ENCODE assay signal across 8 cellular contexts in genomic region chr1:87333692-87334347, GRCh38. TPM values are rescaled to one million over a fixed set of nuclear protein-coding genes. Genes with fewer than 3 reads are reported as not detected.
DNase-seq lines count a peak whose midpoint lies in the region; ATAC-seq and TF ChIP-seq lines count a peak whose summit lies in the region.

No MANE protein-coding gene starts in this region.

- CTCF ChIA-PET in AG04450 (lab: Charles Lee) (interaction anchor here (0.9 to 2.7 kb wide), 7 partner anchors 8 to 634 kb away, joined by 3 to 15 read pairs (median 4); no protein-coding TSS in a partner anchor), WTC11 (lab: Charles Lee) (interaction anchor here (0.7 to 3.0 kb wide), 18 partner anchors 8 to 643 kb away, joined by 3 to 21 read pairs (median 4); no protein-coding TSS in a partner anchor)

- no peaks in the 10 kb centered on the region; the same call in 2 of the 3 replicates for H3K9me3 Mint-ChIP-seq in GM23338
- H3K9me3 Mint-ChIP-seq in WTC11 = no peaks in the 10 kb centered on the region
- H3K9me3 Mint-ChIP-seq in glutamatergic neuron (ENCODE audit: unreplicated experiment) = peaks cover 12% of the 10 kb centered on the region

- POLR2A ChIA-PET in AG04450 (lab: Yijun Ruan, JAX) (interaction anchor here (0.5 to 0.6 kb wide), 2 partner anchors 418 to 553 kb away, joined by 3 read pairs; no protein-coding TSS in a partner anchor), WTC11 (lab: Charles Lee) (interaction anchor here (1.3 kb wide), 1 partner anchor 25 kb away, joined by 3 read pairs; no protein-coding TSS in a partner anchor)

- H3K4me3 ChIP-seq in AG04450 (ENCODE audit: low read depth, low read length) (peak overlapping the region; percentile 85), GM23338 (peak overlapping the region; percentile 58)

- no peaks in the 10 kb centered on the region for H3F3A ChIP-seq in GM23338 (replicated peaks; ENCODE audit: low read depth)

- H3K27me3 Mint-ChIP-seq in GM23338 (ENCODE audit: insufficient read depth, low read depth, poor library complexity) (peaks cover 15% of the 10 kb centered on the region), WTC11 (ENCODE audit: low read depth) (no peaks in the 10 kb centered on the region), glutamatergic neuron (ENCODE audit: unreplicated experiment) (no peaks in the 10 kb centered on the region)

- H3K9me3 ChIP-seq in AG04450 (ENCODE audit: control insufficient read depth, insufficient read depth, low read length) = peaks cover 3% of the 10 kb centered on the region; the same call in 1 of the 2 replicates

- no peaks in the 10 kb centered on the region for H3K9me2 ChIP-seq in GM23338 (ENCODE audit: insufficient read depth)

- H2AFZ ChIP-seq in GM23338 = no peak overlapping the region

- H3K36me3 Mint-ChIP-seq in GM23338 (ENCODE audit: low read depth) (peaks cover 42% of the 10 kb centered on the region), WTC11 (peaks cover 36% of the 10 kb centered on the region), glutamatergic neuron (ENCODE audit: unreplicated experiment) (peaks cover 6% of the 10 kb centered on the region)

- H3K27ac Mint-ChIP-seq in GM23338 (peak overlapping the region; percentile 91), WTC11 (peak overlapping the region; percentile 58), glutamatergic neuron (ENCODE audit: unreplicated experiment) (peak overlapping the region; percentile 7)

- ATAC-seq in GM23338 (no peak), WTC11 (no peak), HG03159 (IDR thresholded peaks at IDR 0.05; ENCODE audit: unreplicated experiment) (no peak)

- peak overlapping the region; percentile 75 for H3K4me2 ChIP-seq in GM23338

- H3K4me1 Mint-ChIP-seq in GM23338 (peaks cover 58% of the 10 kb centered on the region), WTC11 (peaks cover 59% of the 10 kb centered on the region), glutamatergic neuron (ENCODE audit: low read depth, unreplicated experiment) (peaks cover 32% of the 10 kb centered on the region)

- H4K20me1 ChIP-seq in GM23338 (replicated peaks; ENCODE audit: insufficient read depth) = peaks cover 36% of the 10 kb centered on the region

- H3K79me2 ChIP-seq in GM23338 (replicated peaks; ENCODE audit: insufficient read depth) = peaks cover 81% of the 10 kb centered on the region

- H3K4me3 Mint-ChIP-seq in GM23338 (peak overlapping the region; percentile 88), WTC11 (peak overlapping the region; percentile 85), glutamatergic neuron (ENCODE audit: unreplicated experiment) (peak overlapping the region; percentile 82)

- TF ChIP-seq CTCF in AG04450 (IDR thresholded peaks at IDR 0.05; ENCODE audit: low read depth, low read length) = no peak
- no peak for TF ChIP-seq CTCF in GM23338 (conservative IDR thresholded peaks at IDR 0.05; ENCODE audit: low read depth in 2 of 2)
- TF ChIP-seq CTCF in WTC11 (IDR thresholded peaks at IDR 0.05) = no peak
- no peak for TF ChIP-seq CTCF in glutamatergic neuron (IDR thresholded peaks at IDR 0.05; ENCODE audit: partially characterized antibody, unreplicated experiment)

- peaks cover 53% of the 10 kb centered on the region for H3K4me1 ChIP-seq in GM23338 (ENCODE audit: insufficient read depth)

- peak overlapping the region; percentile 49 for H3K27ac ChIP-seq in AG04450 (ENCODE audit: low read depth, low read length)
- peak overlapping the region; percentile 86 for H3K27ac ChIP-seq in GM23338 (ENCODE audit: low read depth)
- H3K27ac ChIP-seq in substantia nigra (ENCODE audit: low read depth, low read length, poor library complexity, severe bottlenecking) = peak overlapping the region; percentile 5

- H3K36me3 ChIP-seq in GM23338 (ENCODE audit: insufficient read depth) = peaks cover 3% of the 10 kb centered on the region; the same call in 1 of the 2 replicates

- DNase-seq in AG04450 (ENCODE audit: low read depth, low spot score) (no peak), GM23338 (ENCODE audit: low spot score) (no peak), WTC11 (ENCODE audit: low spot score) (no peak), glutamatergic neuron (no peak), substantia nigra (lab: John Stamatoyannopoulos, UW) (peak in 3 of 49 donors; percentile 17 to 38 (median 20)), H4 (ENCODE audit: low spot score) (no peak), SK-N-DZ (ENCODE audit: low spot score) (no peak)

- H3K27me3 ChIP-seq in AG04450 (ENCODE audit: control insufficient read depth, insufficient read depth, low read length) (no peaks in the 10 kb centered on the region), GM23338 (ENCODE audit: insufficient read depth) (no peaks in the 10 kb centered on the region)

TF ChIP-seq in GM23338, 12 proteins besides CTCF, POLR2A, EP300 and RAD21 (continues in another document):
- TF ChIP-seq ZNF114 (CRISPR knock-in tag; IDR thresholded peaks at IDR 0.05) (no peak), EZH2 (IDR thresholded peaks at IDR 0.05; ENCODE audit: low read depth, unreplicated experiment) (no peak), CREB1 (CRISPR knock-in tag; IDR thresholded peaks at IDR 0.05; ENCODE audit: low read depth) (no peak)

TF ChIP-seq in WTC11, 78 proteins besides CTCF, POLR2A, EP300 and RAD21:
- no peak for TF ChIP-seq MAX (CRISPR knock-in tag; IDR thresholded peaks at IDR 0.05)
- no peak for TF ChIP-seq NR2C2 (CRISPR knock-in tag; IDR thresholded peaks at IDR 0.05)

RNA-seq across cellular contexts. Expression of gene LMO4, which starts 5.1 kb away (rescaled TPM):
- 115 and 138 TPM in 2 replicates for polyA plus RNA-seq in AG04450 (2011; rRNA removed)
- 55.6 and 56.1 TPM in 2 replicates for polyA minus RNA-seq in AG04450 (2011; rRNA and poly(A)+ RNA removed)
- 96.2 and 112 TPM in 2 replicates for total RNA-seq in GM23338 (2014; rRNA removed; shearing (Covaris generic))
- 35.6 and 35.8 TPM in 2 replicates for polyA plus RNA-seq in GM23338 (2016; fragmentation: Nextera tagmentation; extraction: Ambion mirVana)
- 72.5 to 88.9 TPM (median 73.7 TPM) in 3 replicates for total RNA-seq in WTC11 (2021)
- 16.5 TPM for total RNA-seq in glutamatergic neuron (ENCODE audit: unreplicated experiment)
- 28.2 and 33.9 TPM in 2 replicates for total RNA-seq in H4 (2014; rRNA removed; shearing (Covaris generic))
- polyA plus RNA-seq in SK-N-DZ (2014; cell fraction: cytosol; rRNA removed) = 85.6 and 102 TPM in 2 replicates
- 61.2 and 68.9 TPM in 2 replicates for polyA plus RNA-seq in SK-N-DZ (2014; cell fraction: nucleus; rRNA removed)

Comparison
In these comparisons a context has a peak if more than half of its experiments do, and no peak if none do; other contexts are left out.
1. H3K27ac ChIP-seq: peak in every context shown above with its lines; median percentile 86 in GM23338; 49 in AG04450; 5 in substantia nigra.
2. H3K27ac Mint-ChIP-seq: peak in every context shown above with its lines; median percentile 91 in GM23338; 58 in WTC11; 7 in glutamatergic neuron.